ENCODE assay signal across 19 cellular contexts in genomic region chr10:58741673-58742072, GRCh38.
"Had no signal": no experiment of that assay in that cellular context is flagged by ENCODE, and none has a peak within 500 bp of the region (broad histone marks: within the 10 kb centered on the region; RNA-seq: fewer than 3 reads in every experiment).

No MANE protein-coding gene starts in this region.

- ATAC-seq: activated CD8-positive, alpha-beta T cell treated with anti-CD3 and anti-CD28 coated beads for 36 hours; activated T-helper 17 cell treated with anti-CD3 and anti-CD28 coated beads, Interleukin-2, amount 50 U/mL, for 72 hours; left lung; naive thymus-derived CD4-positive, alpha-beta T cell had no signal

- H3K4me3 ChIP-seq: dorsolateral prefrontal cortex, left lung, suprapubic skin, vagina had no signal

- H3K27ac ChIP-seq: dorsolateral prefrontal cortex, left lung, suprapubic skin, vagina had no signal

- H3K4me1 ChIP-seq: left lung, vagina had no signal

- DNase-seq: activated CD4-positive, alpha-beta T cell treated with anti-CD3 and anti-CD28 coated beads, Interleukin-2, amount 10 ng/mL, durations not matched to agents 24 days and 14 days; activated CD8-positive, alpha-beta T cell treated with anti-CD3 and anti-CD28 coated beads for 36 hours; activated naive CD4-positive, alpha-beta T cell; activated naive CD8-positive, alpha-beta T cell treated with anti-CD3 and anti-CD28 coated beads for 36 hours; activated T-cell treated with anti-CD3 and anti-CD28 coated beads, Interleukin-2, amount 50 U/mL, for 1 hour; amygdala; caudate nucleus; dorsolateral prefrontal cortex; foreskin melanocyte; head of caudate nucleus; left lung; mammary epithelial cell; naive thymus-derived CD4-positive, alpha-beta T cell; small intestine; stimulated activated CD4-positive, alpha-beta T cell treated with anti-CD3 and anti-CD28 coated beads, Interleukin-15, amount 100 ng/mL, for 24 hours; stimulated activated CD4-positive, alpha-beta T cell treated with anti-CD3 and anti-CD28 coated beads, Interleukin-2, amount 100 ng/mL, for 48 hours had no signal

- H3K36me3 ChIP-seq: left lung, suprapubic skin, vagina had no signal

- H3K9me3 ChIP-seq: left lung, suprapubic skin, vagina had no signal

- H3K27me3 ChIP-seq: dorsolateral prefrontal cortex, left lung, suprapubic skin, vagina had no signal
